In genomic region chr16:58000706-58001676, GRCh38 we compare ENCODE assay signal across 8 cellular contexts. TPM values are rescaled to one million over a fixed set of nuclear protein-coding genes. Genes with fewer than 3 reads are reported as not detected.
A peak's percentile ranks its signal among the peaks of the same experiment; 100 is the strongest.
DNase-seq lines count a peak whose midpoint lies in the region; ATAC-seq, FAIRE-seq and TF ChIP-seq lines count a peak whose summit lies in the region.

Gene USB1 (plus strand): TSS chr16:58001407. CDS start chr16:58001484, 77 bp downstream.

- peak within 1 kb of the TSS; percentile 98 for H3K4me3 ChIP-seq in GM23248
- H3K4me3 ChIP-seq in SK-N-MC: peak within 1 kb of the TSS; percentile 82
- H3K4me3 ChIP-seq in pancreas: peak within 1 kb of the TSS; percentile 66 to 83 (median 73)
- peak within 1 kb of the TSS; percentile 79 to 91 for H3K4me3 ChIP-seq in tibial artery

- H3K9me3 ChIP-seq in GM23248 (ENCODE audit: low read depth): no peaks in the 10 kb centered on the region
- H3K9me3 ChIP-seq in SK-N-MC (ENCODE audit: low read depth, low read length): no peaks in the 10 kb centered on the region
- H3K9me3 ChIP-seq in pancreas: no peaks in the 10 kb centered on the region
- no peaks in the 10 kb centered on the region for H3K9me3 ChIP-seq in tibial artery

- FAIRE-seq in pancreas (lab: Jason Lieb, UNC): no peak

- H3K36me3 Mint-ChIP-seq in activated naive CD4-positive, alpha-beta T cell treated with anti-CD3 and anti-CD28 coated beads, Interleukin-2, amount 50 U/mL, for 72 hours: no peaks in the 10 kb centered on the region
- no peaks in the 10 kb centered on the region for H3K36me3 Mint-ChIP-seq in glutamatergic neuron (ENCODE audit: unreplicated experiment)

- peak; percentile 82 to 85 for ATAC-seq in activated naive CD4-positive, alpha-beta T cell treated with anti-CD3 and anti-CD28 coated beads, Interleukin-2, amount 50 U/mL, for 72 hours
- peak; percentile 91 to 95 (median 93) for ATAC-seq in pancreas

- H2AFZ ChIP-seq in GM23248: peak within 1 kb of the TSS; percentile 97

- peak within 1 kb of the TSS; percentile 84 to 95 for H3K27ac Mint-ChIP-seq in activated naive CD4-positive, alpha-beta T cell treated with anti-CD3 and anti-CD28 coated beads, Interleukin-2, amount 50 U/mL, for 72 hours
- H3K27ac Mint-ChIP-seq in glutamatergic neuron (ENCODE audit: unreplicated experiment): peak within 1 kb of the TSS; percentile 89

- H3K9ac ChIP-seq in GM23248 (peak within 1 kb of the TSS; percentile 88), SK-N-MC (ENCODE audit: insufficient read length) (no peak within 1 kb of the TSS)

- H3K79me2 ChIP-seq in GM23248 (ENCODE audit: insufficient read depth): peaks cover 6% of the 10 kb centered on the region; the same call in 1 of the 2 replicates

- in situ Hi-C loops in GM23248 (cut with MboI): loop anchor here (25.0 kb wide), 1 partner anchor 486 kb away; no protein-coding TSS in a partner anchor

- intact Hi-C loops in pancreas (cut with DNase I) (loop anchor here in 1 of 3 donors (5.0 kb wide), 1 partner anchor 99 kb away; no protein-coding TSS in a partner anchor), tibial artery (cut with DNase I; ENCODE audit: low total_unique reads) (loop anchor here (5.0 kb wide), 2 partner anchors 99 to 269 kb away; no protein-coding TSS in a partner anchor)

- peaks cover 17% of the 10 kb centered on the region for H3K4me1 Mint-ChIP-seq in glutamatergic neuron (ENCODE audit: low read depth, unreplicated experiment)

- peaks cover 18% of the 10 kb centered on the region for H3F3A ChIP-seq in GM23248 (ENCODE audit: insufficient read depth)

- peaks cover 8% of the 10 kb centered on the region for H3K27me3 Mint-ChIP-seq in glutamatergic neuron (ENCODE audit: unreplicated experiment)

- H3K4me1 ChIP-seq in GM23248 (ENCODE audit: insufficient read depth): peaks cover 16% of the 10 kb centered on the region
- H3K4me1 ChIP-seq in pancreas: peaks cover 4 to 15% (median 5%) of the 10 kb centered on the region in 3 donors
- H3K4me1 ChIP-seq in tibial artery: peaks cover 5 to 48% (median 30%) of the 10 kb centered on the region in 4 donors

- peak within 1 kb of the TSS; percentile 84 for H3K4me2 ChIP-seq in GM23248 (ENCODE audit: unreplicated experiment)

- H3K9me3 Mint-ChIP-seq in activated naive CD4-positive, alpha-beta T cell treated with anti-CD3 and anti-CD28 coated beads, Interleukin-2, amount 50 U/mL, for 72 hours: no peaks in the 10 kb centered on the region
- H3K9me3 Mint-ChIP-seq in glutamatergic neuron (ENCODE audit: unreplicated experiment): peaks cover 11% of the 10 kb centered on the region

- 1 to 2% methylated on average over 38 to 70 of the region's 81 CpGs for WGBS in GM23248 (ENCODE audit: low coverage in 1 of 2, low lambda C conversion rate in 2 of 2, missing lambda C conversion rate in 2 of 2), 2 experiments
- WGBS in pancreas, 2 donors: 0% methylated on average over 70 to 81 of the region's 81 CpGs

- H3K9me2 ChIP-seq in GM23248 (ENCODE audit: insufficient read depth): no peaks in the 10 kb centered on the region

- peak; percentile 56 for DNase-seq in GF-D8 (lab: John Stamatoyannopoulos, UW)
- peak; percentile 92 for DNase-seq in GM23248
- DNase-seq in Kasumi-1 (lab: John Stamatoyannopoulos, UW): peak; percentile 58 to 62
- no peak for DNase-seq in SK-N-MC (ENCODE audit: low read depth, low spot score)
- peak; percentile 90 to 94 for DNase-seq in activated naive CD4-positive, alpha-beta T cell treated with anti-CD3 and anti-CD28 coated beads, Interleukin-2, amount 50 U/mL, for 72 hours (ENCODE audit: low spot score in 2 of 2)
- DNase-seq in glutamatergic neuron: peak; percentile 95
- DNase-seq in pancreas: peak; percentile 85 to 97 (median 89)
- peak; percentile 75 to 92 for DNase-seq in tibial artery

- H4K20me1 ChIP-seq in GM23248 (ENCODE audit: insufficient read depth): no peaks in the 10 kb centered on the region

- H3K27ac ChIP-seq in GM23248 (peak within 1 kb of the TSS; percentile 59), SK-N-MC (no peak within 1 kb of the TSS), pancreas (peak within 1 kb of the TSS; percentile 78 to 83 (median 81)), tibial artery (peak within 1 kb of the TSS; percentile 90 to 98)

- H3K36me3 ChIP-seq in GM23248 (ENCODE audit: low read depth) (0 out of 2 replicates have a peak, but pooled peaks cover 5% of the 10 kb centered on the region), SK-N-MC (ENCODE audit: insufficient read depth, low read length) (peaks cover 4% of the 10 kb centered on the region; the same call in 1 of the 2 replicates), pancreas (peaks cover 8 to 22% (median 13%) of the 10 kb centered on the region in 3 donors), tibial artery (peaks cover 21 to 35% (median 21%) of the 10 kb centered on the region in 3 donors)

- H3K27me3 ChIP-seq in GM23248 (replicated peaks; ENCODE audit: insufficient read depth): no peaks in the 10 kb centered on the region
- H3K27me3 ChIP-seq in pancreas: no peaks in the 10 kb centered on the region
- no peaks in the 10 kb centered on the region for H3K27me3 ChIP-seq in tibial artery

- peak within 1 kb of the TSS; percentile 92 for H3K4me3 Mint-ChIP-seq in glutamatergic neuron (ENCODE audit: unreplicated experiment)

- peak; percentile 58 for TF ChIP-seq CTCF in glutamatergic neuron (IDR thresholded peaks at IDR 0.05; ENCODE audit: partially characterized antibody, unreplicated experiment)
- TF ChIP-seq CTCF in pancreas (IDR thresholded peaks at IDR 0.05): peak; percentile 36 to 62 (median 46)
- peak; percentile 54 to 57 for TF ChIP-seq CTCF in tibial artery (IDR thresholded peaks at IDR 0.05)

RNA-seq across cellular contexts. Expression of gene USB1, which starts in this region (rescaled TPM):
- total RNA-seq in GM23248 (2014; rRNA removed; shearing (Covaris generic)): 7.6 and 19.7 TPM in 2 replicates
- polyA plus RNA-seq in GM23248 (2016; fragmentation: Nextera tagmentation; extraction: Ambion mirVana): 48.4 and 48.6 TPM in 2 replicates
- total RNA-seq in activated naive CD4-positive, alpha-beta T cell treated with anti-CD3 and anti-CD28 coated beads, Interleukin-2, amount 50 U/mL, for 72 hours: 10 to 100 TPM; 39.8 to 50.6 TPM
- total RNA-seq in glutamatergic neuron (ENCODE audit: unreplicated experiment): 107 TPM
- total RNA-seq in pancreas: 10 to 100 TPM; 13.5 to 23.6 (median 17.7) TPM
- 10 to 100 TPM; 16.5 to 19.3 TPM for polyA plus RNA-seq in pancreas
